Comparison of ENCODE assay signal across 33 cellular contexts in genomic region chr3:27847697-27848096, GRCh38.
"Had no signal": no experiment of that assay in that cellular context is flagged by ENCODE, and none has a peak within 500 bp of the region (broad histone marks: within the 10 kb centered on the region; RNA-seq: fewer than 3 reads in every experiment).

No MANE protein-coding gene starts in this region.

- ATAC-seq: activated naive CD4-positive, alpha-beta T cell treated with anti-CD3 and anti-CD28 coated beads, Interleukin-2, amount 50 U/mL, for 72 hours; activated naive CD8-positive, alpha-beta T cell treated with anti-CD3 and anti-CD28 coated beads, Interleukin-2, amount 50 U/mL, for 24 hours; activated T-cell treated with anti-CD3 and anti-CD28 coated beads, Interleukin-2, amount 50 U/mL, for 4 hours; activated T-cell treated with anti-CD3 and anti-CD28 coated beads, Interleukin-2, amount 50 U/mL, for 72 hours; activated T-helper 17 cell treated with anti-CD3 and anti-CD28 coated beads, Interleukin-2, amount 50 U/mL, for 72 hours had no signal

- H3K27me3 ChIP-seq: ascending aorta, brain microvascular endothelial cell, breast epithelium, cardiac muscle cell had no signal

- DNase-seq: activated effector memory CD4-positive, alpha-beta T cell treated with anti-CD3 and anti-CD28 coated beads, Interleukin-2, amount 50 U/mL, for 16 hours; activated effector memory CD4-positive, alpha-beta T cell treated with Interleukin-2 at 50 U/mL for 16 hours; activated gamma-delta T cell; activated gamma-delta T cell treated with Interleukin-2 at 50 U/mL for 16 hours; activated naive CD4-positive, alpha-beta T cell; activated naive CD4-positive, alpha-beta T cell treated with anti-CD3 and anti-CD28 coated beads for 36 hours; activated naive CD4-positive, alpha-beta T cell treated with anti-CD3 and anti-CD28 coated beads, Interleukin-2, amount 10 ng/mL, durations not matched to agents 7 days and 5 days; activated naive CD4-positive, alpha-beta T cell treated with anti-CD3 and anti-CD28 coated beads, Interleukin-2, amount 50 U/mL, for 16 hours; activated naive CD4-positive, alpha-beta T cell treated with Interleukin-2 at 50 U/mL for 16 hours; activated naive CD8-positive, alpha-beta T cell treated with anti-CD3 and anti-CD28 coated beads for 36 hours; activated naive CD8-positive, alpha-beta T cell treated with anti-CD3 and anti-CD28 coated beads, Interleukin-2, amount 10 ng/mL, durations not matched to agents 7 days and 5 days; activated naive CD8-positive, alpha-beta T cell treated with anti-CD3 and anti-CD28 coated beads, Interleukin-2, amount 50 U/mL, for 24 hours; activated T-cell treated with anti-CD3 and anti-CD28 coated beads, Interleukin-2, amount 50 U/mL, for 1 hour; activated T-cell treated with anti-CD3 and anti-CD28 coated beads, Interleukin-2, amount 50 U/mL, for 24 hours; activated T-cell treated with anti-CD3 and anti-CD28 coated beads, Interleukin-2, amount 50 U/mL, for 4 hours; activated T-cell treated with anti-CD3 and anti-CD28 coated beads, Interleukin-2, amount 50 U/mL, for 48 hours; activated T-cell treated with anti-CD3 and anti-CD28 coated beads, Interleukin-2, amount 50 U/mL, for 72 hours; adrenal gland; amniotic stem cell; amygdala; anterior cingulate cortex; aorta; brain microvascular endothelial cell; caudate nucleus; central memory CD4-positive, alpha-beta T cell; cerebellar nuclear complex had no signal

- H3K27ac ChIP-seq: adrenal gland, ascending aorta, brain microvascular endothelial cell, breast epithelium, cardiac muscle cell had no signal

- H3K36me3 ChIP-seq: adrenal gland, ascending aorta, brain microvascular endothelial cell, breast epithelium, cardiac muscle cell had no signal

- H3K4me3 ChIP-seq: adrenal gland, ascending aorta, breast epithelium, cardiac muscle cell had no signal

- H3K9me3 ChIP-seq: adrenal gland, ascending aorta had no signal

- H3K4me1 ChIP-seq: adrenal gland, ascending aorta, breast epithelium had no signal

- FAIRE-seq: astrocyte, bronchial epithelial cell had no signal
